9 cellular contexts compared by ENCODE assay signal in genomic region chr2:126657636-126658315, GRCh38. TPM values are rescaled to one million over a fixed set of nuclear protein-coding genes. Genes with fewer than 3 reads are reported as not detected.
A peak's percentile ranks its signal among the peaks of the same experiment; 100 is the strongest.
DNase-seq lines count a peak whose midpoint lies in the region; ATAC-seq and TF ChIP-seq lines count a peak whose summit lies in the region.
"Had no signal": no experiment of that assay in that cellular context is flagged by ENCODE, and none has a peak within 500 bp of the region (broad histone marks: within the 10 kb centered on the region; RNA-seq: fewer than 3 reads in every experiment).

No MANE protein-coding gene starts in this region.

- no peak for TF ChIP-seq CTCF in RWPE1 (conservative IDR thresholded peaks at IDR 0.05; ENCODE audit: low read depth)
- peak in 1 of 9 donors; percentile 6 for TF ChIP-seq CTCF in heart right ventricle (IDR thresholded peaks at IDR 0.05)
- TF ChIP-seq CTCF in BE2C (IDR thresholded peaks at IDR 0.05; ENCODE audit: low read depth, low read length) = no peak

- H3K9me3 Mint-ChIP-seq in activated naive CD4-positive, alpha-beta T cell treated with anti-CD3 and anti-CD28 coated beads, Interleukin-2, amount 50 U/mL, for 72 hours = no peaks in the 10 kb centered on the region

- CTCF ChIA-PET in RWPE1 (lab: Yijun Ruan, JAX) = interaction anchor here (0.5 kb wide), 1 partner anchor 23 kb away, joined by 3 read pairs; no protein-coding TSS in a partner anchor

- WGBS in heart right ventricle, 2 donors = 10 to 11% methylated on average over 14 of the region's 14 CpGs

- H3K27ac ChIP-seq in RWPE1 (no peak overlapping the region), heart right ventricle (peak overlapping the region; percentile 96 to 100 (median 99))
- H3K27ac ChIP-seq: C4-2B had no signal

- POLR2A ChIA-PET in RWPE1 (lab: Yijun Ruan, JAX; ENCODE audit: low non-redundant PET) = interaction anchor here (0.5 kb wide), 1 partner anchor 36 kb away, joined by 3 read pairs; no protein-coding TSS in a partner anchor

- peaks cover 22 to 77% (median 70%) of the 10 kb centered on the region in 9 donors for H3K4me1 ChIP-seq in heart right ventricle
- no peaks in the 10 kb centered on the region for H3K4me1 ChIP-seq in BE2C

- peaks cover 26 to 56% of the 10 kb centered on the region in 2 donors for H3K36me3 Mint-ChIP-seq in activated naive CD4-positive, alpha-beta T cell treated with anti-CD3 and anti-CD28 coated beads, Interleukin-2, amount 50 U/mL, for 72 hours

- H3K36me3 ChIP-seq in heart right ventricle (peaks cover 0 to 10% (median 0%) of the 10 kb centered on the region in 9 donors), BE2C (no peaks in the 10 kb centered on the region)

- H3K9me3 ChIP-seq in heart right ventricle (no peaks in the 10 kb centered on the region), BE2C (no peaks in the 10 kb centered on the region)

- ATAC-seq in GM19025 (IDR thresholded peaks at IDR 0.05; ENCODE audit: low read depth, unreplicated experiment) (peak; percentile 48), HG03135 (IDR thresholded peaks at IDR 0.05; ENCODE audit: unreplicated experiment) (peak; percentile 69), heart right ventricle (peak; percentile 50 to 91 (median 72))
- peak; percentile 75 to 79 for ATAC-seq in activated naive CD4-positive, alpha-beta T cell treated with anti-CD3 and anti-CD28 coated beads, Interleukin-2, amount 50 U/mL, for 72 hours

- DNase-seq in A172 (ENCODE audit: low spot score) = peak; percentile 99
- DNase-seq in RWPE1 (ENCODE audit: low spot score) = peak; percentile 30
- DNase-seq in activated naive CD4-positive, alpha-beta T cell treated with anti-CD3 and anti-CD28 coated beads, Interleukin-2, amount 50 U/mL, for 72 hours (ENCODE audit: low spot score in 2 of 2) = peak; percentile 55 to 89
- peak; percentile 76 to 83 for DNase-seq in heart right ventricle
- peak; percentile 64 for DNase-seq in retina
- DNase-seq in BE2C = no peak

- peak overlapping the region; percentile 99 to 100 for H3K27ac Mint-ChIP-seq in activated naive CD4-positive, alpha-beta T cell treated with anti-CD3 and anti-CD28 coated beads, Interleukin-2, amount 50 U/mL, for 72 hours

- intact Hi-C loops in heart right ventricle (cut with DNase I) = loop anchor here in 7 of 10 donors (2.0 to 10.0 kb wide), 9 partner anchors 40 to 123 kb away; no protein-coding TSS in a partner anchor

- peak overlapping the region; percentile 67 to 90 (median 77) for H3K4me3 ChIP-seq in heart right ventricle
- no peak overlapping the region for H3K4me3 ChIP-seq in BE2C (ENCODE audit: low read depth, low read length)

- H3K27me3 ChIP-seq in heart right ventricle (no peaks in the 10 kb centered on the region), BE2C (no peaks in the 10 kb centered on the region)

RNA-seq across cellular contexts. Expression of gene GYPC, which starts 1.8 kb away (rescaled TPM):
- 44.7 and 59.0 TPM in 2 replicates for total RNA-seq in A172 (2014; rRNA removed; shearing (Covaris generic))
- total RNA-seq in activated naive CD4-positive, alpha-beta T cell treated with anti-CD3 and anti-CD28 coated beads, Interleukin-2, amount 50 U/mL, for 72 hours = 100 to 1,000 TPM; 111 to 161 TPM
- total RNA-seq in heart right ventricle = 100 to 1,000 TPM in 9 of 10 donors, 10 to 100 TPM in 1; 80.3 to 176 (median 123) TPM
- polyA plus RNA-seq in heart right ventricle = 100 to 1,000 TPM; 146 to 408 TPM
- not detected for polyA plus RNA-seq in BE2C (2012; ENCODE audit: insufficient read depth, insufficient read length, low read depth)
